Comparison of ENCODE assay signal across 13 cellular contexts in the genomic region with DNA sequence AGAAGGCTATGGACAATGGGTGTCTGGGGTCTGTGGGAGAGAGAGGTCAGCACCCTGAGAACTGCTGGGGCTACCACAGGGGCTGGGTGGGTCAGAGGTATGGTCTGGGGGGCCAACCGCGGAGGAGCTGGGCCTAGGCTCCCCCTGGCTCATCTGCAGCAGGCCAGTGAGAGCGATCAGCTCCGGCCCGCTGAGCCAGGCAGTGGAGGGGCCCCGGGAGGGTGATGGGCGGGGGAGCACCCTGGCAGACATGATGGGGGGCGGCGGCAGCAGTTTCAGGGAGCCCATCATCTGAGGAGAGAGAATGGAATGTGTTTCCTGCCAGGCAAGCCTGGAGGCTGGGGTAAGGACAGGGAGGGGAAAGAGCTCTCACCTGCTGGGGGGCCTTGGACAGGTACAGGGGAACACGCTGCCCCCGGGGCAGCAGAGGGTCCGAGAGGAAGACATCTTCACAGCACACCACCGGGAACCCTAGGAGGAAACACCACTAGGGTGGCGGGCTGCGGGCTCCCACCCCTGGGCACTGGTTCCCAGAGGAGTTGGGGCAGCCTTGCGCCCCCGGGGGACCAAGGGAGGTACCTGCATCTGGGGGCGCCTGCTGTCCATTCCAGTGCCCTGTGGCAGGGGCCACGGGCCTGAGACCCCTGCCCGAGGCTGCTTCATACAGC. TPM values are rescaled to one million over a fixed set of nuclear protein-coding genes. Genes with fewer than 3 reads are reported as not detected.
A peak's percentile ranks its signal among the peaks of the same experiment; 100 is the strongest.
DNase-seq lines count a peak whose midpoint lies in the region; ATAC-seq, FAIRE-seq and TF ChIP-seq lines count a peak whose summit lies in the region.
"Had no signal": no experiment of that assay in that cellular context is flagged by ENCODE, and none has a peak within 500 bp of the region (broad histone marks: within the 10 kb centered on the region; RNA-seq: fewer than 3 reads in every experiment).

No MANE protein-coding gene starts in this region.

- H3K9me3 ChIP-seq in heart right ventricle (no peaks in the 10 kb centered on the region), H1 (ENCODE audit: insufficient read depth in 2 of 2, low read depth in 1 of 2, low read length in 1 of 2) (no peaks in the 10 kb centered on the region), thyroid gland (no peaks in the 10 kb centered on the region)
- H3K9me3 ChIP-seq: Peyer's patch, suprapubic skin had no signal

- peak overlapping the region; percentile 88; the same call in 1 of the 2 replicates for H2BK15ac ChIP-seq in H1 (ENCODE audit: low read length)

- peaks cover 0 to 8% of the 10 kb centered on the region in 2 experiments for H4K20me1 ChIP-seq in H1 (replicated peaks in 1 of 2; ENCODE audit: control insufficient read depth in 1 of 2, insufficient read depth in 2 of 2, low read length in 2 of 2)

- H2BK120ac ChIP-seq in H1 (replicated peaks; ENCODE audit: low read depth, low read length) = no peak overlapping the region

- TF ChIP-seq CTCF in heart right ventricle (IDR thresholded peaks at IDR 0.05) (no peak), H1 (IDR thresholded peaks at IDR 0.05; ENCODE audit: control extremely low read depth in 1 of 3, insufficient read depth in 1 of 3, low read depth in 1 of 3, low read length in 3 of 3) (peak in 1 of 3 experiments; percentile 26; a peak in 1 of 4 replicates), thyroid gland (IDR thresholded peaks at IDR 0.05) (no peak)

- in situ Hi-C loops in KBM-7 (cut with MboI; ENCODE audit: low pct_unique_long_range_greater_than_20kb, low sequenced_read_pairs) = no loop called here

- CTCF ChIA-PET in H1 (lab: Charles Lee; ENCODE audit: partially characterized antibody) = interaction anchor here (0.5 to 4.8 kb wide), 12 partner anchors 11 to 104 kb away, joined by 3 to 53 read pairs (median 4); partner anchors contain the start of genes FBXO24 and LRCH4

- peak overlapping the region; percentile 39; the same call in 1 of the 2 replicates for H2AK5ac ChIP-seq in H1 (ENCODE audit: low read depth, low read length)

- H2BK20ac ChIP-seq in H1 (ENCODE audit: low read length) = peak overlapping the region; percentile 86; the same call in 1 of the 2 replicates

- H3K23ac ChIP-seq in H1 (ENCODE audit: insufficient read length) = no peak overlapping the region

- TF ChIP-seq RAD21 in H1 (IDR thresholded peaks at IDR 0.05 in 1 of 2, conservative IDR thresholded peaks at IDR 0.05 in 1 of 2; ENCODE audit: low read depth in 2 of 2, low read length in 2 of 2) = no peak; a peak in 1 of 4 replicates

- POLR2A ChIA-PET in H1 (lab: Charles Lee; ENCODE audit: partially characterized antibody) = interaction anchor here (0.5 to 4.8 kb wide), 9 partner anchors 8 to 228 kb away, joined by 3 to 83 read pairs (median 4); partner anchors contain the start of genes FBXO24, LRCH4, MEPCE and PCOLCE

- no peaks in the 10 kb centered on the region for H3K79me2 ChIP-seq in H1 (ENCODE audit: control insufficient read depth in 1 of 2, insufficient read depth in 2 of 2, low read length in 2 of 2)

- H3K4me3 ChIP-seq in heart right ventricle (no peak overlapping the region), H1 (ENCODE audit: extremely low read depth in 1 of 4, insufficient read depth in 2 of 4, low read depth in 3 of 4, low read length in 4 of 4) (peak overlapping the region in 1 of 4 experiments; percentile 26; a peak in 2 of 8 replicates), thyroid gland (replicated peaks in 1 of 3) (no peak overlapping the region)
- H3K4me3 ChIP-seq: Peyer's patch, suprapubic skin had no signal

- H3K9ac ChIP-seq in H1 (replicated peaks in 1 of 4; ENCODE audit: extremely low read depth in 1 of 4, low read depth in 3 of 4, low read length in 3 of 4) = no peak overlapping the region

- no peak overlapping the region for H3K4ac ChIP-seq in H1 (replicated peaks; ENCODE audit: insufficient read length, low read depth, low read length)

- DNase-seq in Right ventricle myocardium superior = peak; percentile 20
- no peak for DNase-seq in heart right ventricle
- DNase-seq in H1 (ENCODE audit: low read depth in 1 of 2, low spot score in 2 of 2) = peak in 1 of 2 experiments; percentile 52
- peak; percentile 37 to 38 for DNase-seq in thyroid gland
- DNase-seq in KBM-7 = no peak
- DNase-seq: activated CD4-positive, CD25-positive, alpha-beta regulatory T cell treated with anti-CD3 and anti-CD28 coated beads, Interleukin-2, amount 50 U/mL, for 72 hours; cerebellar nuclear complex; NCI-H2029; Peyer's patch had no signal

- peaks cover 8% of the 10 kb centered on the region; the same call in 1 of the 2 replicates for H3K23me2 ChIP-seq in H1 (ENCODE audit: low read depth, low read length)

- H2BK12ac ChIP-seq in H1 (ENCODE audit: low read depth, low read length) = peak overlapping the region; percentile 92; the same call in 1 of the 2 replicates

- no peak overlapping the region for H3K27ac ChIP-seq in heart right ventricle
- no peak overlapping the region for H3K27ac ChIP-seq in H1 (ENCODE audit: low read depth, low read length)
- no peak overlapping the region for H3K27ac ChIP-seq in thyroid gland
- H3K27ac ChIP-seq: Peyer's patch, suprapubic skin had no signal

- no peak for ATAC-seq in Right ventricle myocardium superior (ENCODE audit: poor library complexity)
- no peak for ATAC-seq in heart right ventricle
- no peak for ATAC-seq in HG02973 (IDR thresholded peaks at IDR 0.05; ENCODE audit: unreplicated experiment)

- H4K5ac ChIP-seq in H1 (ENCODE audit: insufficient read length, low read depth, low read length) = peak overlapping the region; percentile 7

- FAIRE-seq in H1 (lab: Jason Lieb, UNC) = no peak
- FAIRE-seq: keratinocyte had no signal

- no peak overlapping the region; the same call in 1 of the 2 replicates for H4K8ac ChIP-seq in H1 (ENCODE audit: extremely low read depth, insufficient read depth, low read length)

- peak overlapping the region; percentile 19 for H3K14ac ChIP-seq in H1 (ENCODE audit: insufficient read length)

- WGBS in heart right ventricle, 2 donors = 83 to 87% methylated on average over 17 to 20 of the region's 20 CpGs
- 95% methylated on average over 13 of the region's 20 CpGs; no CpG with 5 or more reads in 1 of the 2 experiments for WGBS in H1 (ENCODE audit: extremely low coverage in 1 of 2, insufficient coverage in 1 of 2, insufficient read length in 1 of 2, insufficient replicate concordance in 2 of 2, low coverage in 1 of 2, low lambda C conversion rate in 2 of 2, missing lambda C conversion rate in 1 of 2), 2 experiments
- 66 to 81% methylated on average over 17 to 18 of the region's 20 CpGs for WGBS in thyroid gland, 2 donors

- TF ChIP-seq POLR2A in H1 (IDR thresholded peaks at IDR 0.05; ENCODE audit: control extremely low read depth in 1 of 2, low read depth in 2 of 2, low read length in 2 of 2) = no peak
- TF ChIP-seq POLR2A in thyroid gland (IDR thresholded peaks at IDR 0.05) = no peak

- H3K18ac ChIP-seq in H1 (ENCODE audit: extremely low read depth, low read length) = peak overlapping the region; percentile 48; the same call in 1 of the 2 replicates

- no peak for TF ChIP-seq EP300 in H1 (IDR thresholded peaks at IDR 0.05; ENCODE audit: borderline replicate concordance in 1 of 2, low read depth in 2 of 2, low read length in 2 of 2)

- intact Hi-C loops in Right ventricle myocardium superior (cut with DNase I) = no loop called here
- intact Hi-C loops in heart right ventricle (cut with DNase I) = no loop called here
- intact Hi-C loops in thyroid gland (cut with DNase I) = no loop called here

- no peak overlapping the region for H2AFZ ChIP-seq in H1 (ENCODE audit: low read length)

- H3K56ac ChIP-seq in H1 (replicated peaks; ENCODE audit: insufficient read length, low read depth, low read length) = no peak overlapping the region

- H3K4me1 ChIP-seq in heart right ventricle (peaks cover 0 to 26% (median 15%) of the 10 kb centered on the region in 9 donors), H1 (replicated peaks in 1 of 4; ENCODE audit: control insufficient read depth in 3 of 4, insufficient read depth in 4 of 4, low read length in 3 of 4) (peaks cover 0 to 38% (median 24%) of the 10 kb centered on the region in 4 experiments; a peak in 6 of 7 replicates), thyroid gland (peaks cover 12 to 18% of the 10 kb centered on the region in 2 donors)

- peak overlapping the region; percentile 12; the same call in 1 of the 2 replicates for H2BK5ac ChIP-seq in H1 (ENCODE audit: low read depth, low read length)

- no peak overlapping the region for H4K91ac ChIP-seq in H1 (replicated peaks; ENCODE audit: insufficient read length, low read length)

- peaks cover 0 to 18% (median 0%) of the 10 kb centered on the region in 7 donors for H3K27me3 ChIP-seq in heart right ventricle
- H3K27me3 ChIP-seq in H1 (replicated peaks in 1 of 4; ENCODE audit: control insufficient read depth in 3 of 4, extremely low read depth in 1 of 4, insufficient read depth in 3 of 4, low read length in 3 of 4) = peaks cover 0 to 4% (median under 1%) of the 10 kb centered on the region in 4 experiments; a peak in 1 of 7 replicates
- no peaks in the 10 kb centered on the region for H3K27me3 ChIP-seq in thyroid gland
- H3K27me3 ChIP-seq: Peyer's patch, suprapubic skin had no signal

- H3K4me2 ChIP-seq in H1 (ENCODE audit: insufficient read depth in 1 of 2, low read depth in 2 of 2, low read length in 2 of 2) = peak overlapping the region in 1 of 2 experiments; percentile 74; a peak in 2 of 4 replicates

- peaks cover 4% of the 10 kb centered on the region; the same call in 1 of the 2 replicates for H3K79me1 ChIP-seq in H1 (ENCODE audit: low read depth, low read length)

- H3K36me3 ChIP-seq in heart right ventricle (peaks cover 0 to 48% (median 34%) of the 10 kb centered on the region in 9 donors), H1 (ENCODE audit: control insufficient read depth in 2 of 4, insufficient read depth in 4 of 4, low read length in 3 of 4) (peaks cover 0 to 18% (median 8%) of the 10 kb centered on the region in 4 experiments; a peak in 5 of 8 replicates), thyroid gland (peaks cover 27 to 29% of the 10 kb centered on the region in 2 donors)

RNA-seq across cellular contexts. Expression of gene SAP25, which starts 1.3 kb away (rescaled TPM):
- 0.54 TPM for total RNA-seq in Right ventricle myocardium superior
- under 1 TPM in 5 of 10 donors, not detected in 5; 0.36 to 0.87 (median 0.62) TPM for total RNA-seq in heart right ventricle
- polyA plus RNA-seq in heart right ventricle = 1 to 10 TPM in 1 of 2 donors, under 1 TPM in 1; 0.88 to 2.3 TPM
- total RNA-seq in H1 (2021; fragmentation: NEBNext Ultra II Directional; extraction: Animal tissue kit (Norgen Biotek cat#: 25700)) = 5.4 and 5.8 TPM in 2 replicates
- polyA plus RNA-seq in H1 (2011; rRNA removed) = 3.6 and 8.2 TPM in 2 replicates
- polyA plus RNA-seq in H1 (2011; cell fraction: cytosol; rRNA removed) = 2.3 TPM
- polyA plus RNA-seq in H1 (2011; cell fraction: nucleus; rRNA removed) = 33.0 TPM
- polyA plus RNA-seq in H1 (2012, experiment 1 of 2) = 4.8 to 6.4 TPM (median 5.3 TPM) in 4 replicates
- polyA plus RNA-seq in H1 (2012, experiment 2 of 2) = 4.1 TPM
- 5.7 TPM for polyA plus RNA-seq in H1 (2013, experiment 1 of 2)
- 4.9 TPM for polyA plus RNA-seq in H1 (2013, experiment 2 of 2)
- polyA minus RNA-seq in H1 (2011; rRNA and poly(A)+ RNA removed) = not detected in 2 replicates
- polyA minus RNA-seq in H1 (2011; cell fraction: cytosol; rRNA and poly(A)+ RNA removed) = not detected
- 3.1 TPM for polyA minus RNA-seq in H1 (2011; cell fraction: nucleus; rRNA and poly(A)+ RNA removed)
- total RNA-seq in thyroid gland = 1 to 10 TPM in 2 of 4 donors, not detected in 2; 1.5 to 6.2 TPM

RNA-seq across cellular contexts. Expression of gene LRCH4, which starts 13.5 kb away (rescaled TPM):
- total RNA-seq in Right ventricle myocardium superior (22.8 TPM), heart right ventricle (10 to 100 TPM; 18.4 to 37.9 (median 23.6) TPM), thyroid gland (100 to 1,000 TPM in 1 of 4 donors, 10 to 100 TPM in 3; 55.0 to 107 (median 76.6) TPM)
- polyA plus RNA-seq in heart right ventricle (10 to 100 TPM; 36.1 to 57.6 TPM), H1 (2011; rRNA removed) (15.5 and 36.5 TPM in 2 replicates)
- 34.5 and 36.6 TPM in 2 replicates for total RNA-seq in H1 (2021; fragmentation: NEBNext Ultra II Directional; extraction: Animal tissue kit (Norgen Biotek cat#: 25700))
- polyA plus RNA-seq in H1 (2011; cell fraction: cytosol; rRNA removed) = 14.3 TPM
- 126 TPM for polyA plus RNA-seq in H1 (2011; cell fraction: nucleus; rRNA removed)
- 16.5 to 30.3 TPM (median 28.4 TPM) in 4 replicates for polyA plus RNA-seq in H1 (2012, experiment 1 of 2)
- 20.6 TPM for polyA plus RNA-seq in H1 (2012, experiment 2 of 2)
- 30.9 TPM for polyA plus RNA-seq in H1 (2013, experiment 1 of 2)
- 27.8 TPM for polyA plus RNA-seq in H1 (2013, experiment 2 of 2)
- polyA minus RNA-seq in H1 (2011; rRNA and poly(A)+ RNA removed) = 10.6 and 13.2 TPM in 2 replicates
- polyA minus RNA-seq in H1 (2011; cell fraction: cytosol; rRNA and poly(A)+ RNA removed) = 26.1 TPM
- polyA minus RNA-seq in H1 (2011; cell fraction: nucleus; rRNA and poly(A)+ RNA removed) = 45.6 TPM

RNA-seq across cellular contexts. Expression of gene FBXO24, which starts 13.7 kb away (rescaled TPM):
- 0.35 TPM for total RNA-seq in Right ventricle myocardium superior
- total RNA-seq in heart right ventricle = under 1 TPM in 8 of 10 donors, not detected in 2; 0.15 to 0.66 (median 0.40) TPM
- polyA plus RNA-seq in heart right ventricle = under 1 TPM; 0.20 to 0.73 TPM
- 0.35 and 0.59 TPM in 2 replicates for total RNA-seq in H1 (2021; fragmentation: NEBNext Ultra II Directional; extraction: Animal tissue kit (Norgen Biotek cat#: 25700))
- 0.57 and 0.83 TPM in 2 replicates for polyA plus RNA-seq in H1 (2011; rRNA removed)
- polyA plus RNA-seq in H1 (2011; cell fraction: cytosol; rRNA removed) = 0.57 TPM
- polyA plus RNA-seq in H1 (2011; cell fraction: nucleus; rRNA removed) = 1.4 TPM
- 0.80 to 1.5 TPM (median 1.1 TPM) in 4 replicates for polyA plus RNA-seq in H1 (2012, experiment 1 of 2)
- 0.17 TPM for polyA plus RNA-seq in H1 (2012, experiment 2 of 2)
- polyA plus RNA-seq in H1 (2013, experiment 1 of 2) = 0.39 TPM
- 0.28 TPM for polyA plus RNA-seq in H1 (2013, experiment 2 of 2)
- 0.66 and 0.95 TPM in 2 replicates for polyA minus RNA-seq in H1 (2011; rRNA and poly(A)+ RNA removed)
- not detected for polyA minus RNA-seq in H1 (2011; cell fraction: cytosol; rRNA and poly(A)+ RNA removed)
- 0.30 TPM for polyA minus RNA-seq in H1 (2011; cell fraction: nucleus; rRNA and poly(A)+ RNA removed)
- total RNA-seq in thyroid gland = under 1 TPM; 0.13 to 0.88 (median 0.50) TPM
- total RNA-seq: glomerular endothelial cell had no signal

RNA-seq across cellular contexts. Expression of gene PCOLCE, which starts 29.7 kb away (rescaled TPM):
- total RNA-seq in Right ventricle myocardium superior = 42.2 TPM
- total RNA-seq in heart right ventricle = 10 to 100 TPM; 13.1 to 59.6 (median 25.8) TPM
- 10 to 100 TPM; 56.4 to 74.3 TPM for polyA plus RNA-seq in heart right ventricle
- 69.2 and 70.6 TPM in 2 replicates for total RNA-seq in H1 (2021; fragmentation: NEBNext Ultra II Directional; extraction: Animal tissue kit (Norgen Biotek cat#: 25700))
- 21.5 and 46.6 TPM in 2 replicates for polyA plus RNA-seq in H1 (2011; rRNA removed)
- polyA plus RNA-seq in H1 (2011; cell fraction: cytosol; rRNA removed) = 26.8 TPM
- 126 TPM for polyA plus RNA-seq in H1 (2011; cell fraction: nucleus; rRNA removed)
- 80.3 to 96.2 TPM (median 87.0 TPM) in 4 replicates for polyA plus RNA-seq in H1 (2012, experiment 1 of 2)
- polyA plus RNA-seq in H1 (2012, experiment 2 of 2) = 81.2 TPM
- polyA plus RNA-seq in H1 (2013, experiment 1 of 2) = 132 TPM
- 122 TPM for polyA plus RNA-seq in H1 (2013, experiment 2 of 2)
- 7.8 and 13.1 TPM in 2 replicates for polyA minus RNA-seq in H1 (2011; rRNA and poly(A)+ RNA removed)
- polyA minus RNA-seq in H1 (2011; cell fraction: cytosol; rRNA and poly(A)+ RNA removed) = 27.5 TPM
- 29.2 TPM for polyA minus RNA-seq in H1 (2011; cell fraction: nucleus; rRNA and poly(A)+ RNA removed)
- 10 to 100 TPM; 12.9 to 36.3 (median 22.1) TPM for total RNA-seq in thyroid gland

RNA-seq across cellular contexts. Expression of gene AGFG2, which starts 33.4 kb away (rescaled TPM):
- 19.8 TPM for total RNA-seq in Right ventricle myocardium superior
- 10 to 100 TPM; 20.7 to 35.8 (median 28.4) TPM for total RNA-seq in heart right ventricle
- polyA plus RNA-seq in heart right ventricle = 10 to 100 TPM in 1 of 2 donors, 1 to 10 TPM in 1; 9.9 to 24.0 TPM
- 7.6 TPM in 2 replicates for total RNA-seq in H1 (2021; fragmentation: NEBNext Ultra II Directional; extraction: Animal tissue kit (Norgen Biotek cat#: 25700))
- polyA plus RNA-seq in H1 (2011; rRNA removed) = 11.2 and 15.9 TPM in 2 replicates
- polyA plus RNA-seq in H1 (2011; cell fraction: cytosol; rRNA removed) = 8.7 TPM
- 18.2 TPM for polyA plus RNA-seq in H1 (2011; cell fraction: nucleus; rRNA removed)
- 5.8 to 9.2 TPM (median 6.5 TPM) in 4 replicates for polyA plus RNA-seq in H1 (2012, experiment 1 of 2)
- polyA plus RNA-seq in H1 (2012, experiment 2 of 2) = 4.1 TPM
- 2.6 TPM for polyA plus RNA-seq in H1 (2013, experiment 1 of 2)
- polyA plus RNA-seq in H1 (2013, experiment 2 of 2) = 3.0 TPM
- polyA minus RNA-seq in H1 (2011; rRNA and poly(A)+ RNA removed) = 7.0 and 7.5 TPM in 2 replicates
- 12.4 TPM for polyA minus RNA-seq in H1 (2011; cell fraction: cytosol; rRNA and poly(A)+ RNA removed)
- 13.5 TPM for polyA minus RNA-seq in H1 (2011; cell fraction: nucleus; rRNA and poly(A)+ RNA removed)
- 10 to 100 TPM; 26.1 to 34.6 (median 28.0) TPM for total RNA-seq in thyroid gland

Comparison
In these comparisons a context has a peak if more than half of its experiments do, and no peak if none do; other contexts are left out.
1. DNase-seq: peak in Right ventricle myocardium superior (single experiment) and thyroid gland (2 of 2); none in heart right ventricle (0 of 2) and KBM-7 (single experiment).